Comparison of ENCODE assay signal across 9 cellular contexts in genomic region chr5:12854386-12854785, GRCh38.
"Had no signal": no experiment of that assay in that cellular context is flagged by ENCODE, and none has a peak within 500 bp of the region (broad histone marks: within the 10 kb centered on the region; RNA-seq: fewer than 3 reads in every experiment).

No MANE protein-coding gene starts in this region.

- H3K9ac ChIP-seq: GM23248 had no signal

- H3K27me3 Mint-ChIP-seq: IgD-negative memory B cell had no signal

- H3K4me3 ChIP-seq: GM23248, HAP-1 had no signal

- H3K36me3 ChIP-seq: HAP-1 had no signal

- FAIRE-seq: HTR-8/SVneo had no signal

- H3K9me3 ChIP-seq: HAP-1 had no signal

- H2AFZ ChIP-seq: GM23248 had no signal

- H3K27ac Mint-ChIP-seq: HFFc6, IgD-negative memory B cell had no signal

- H3K4me3 Mint-ChIP-seq: HFFc6 had no signal

- H3K4me1 ChIP-seq: HAP-1 had no signal

- DNase-seq: GM23248, GOT3, H7, HFFc6, KBM-7 had no signal

- H3K27ac ChIP-seq: GM23248 had no signal

- H3K36me3 Mint-ChIP-seq: IgD-negative memory B cell had no signal

- ATAC-seq: HCT116 had no signal
